Comparison of ENCODE assay signal across 10 cellular contexts in genomic region chr3:49690856-49691255, GRCh38. TPM values are rescaled to one million over a fixed set of nuclear protein-coding genes. Genes with fewer than 3 reads are reported as not detected.
DNase-seq lines count a peak whose midpoint lies in the region; ATAC-seq and TF ChIP-seq lines count a peak whose summit lies in the region.
"Not testable (repeated sequence)": the region's sequence is repeated elsewhere in the genome, so short reads cannot be mapped to it uniquely, and the experiment has no call there.
"Had no signal": no experiment of that assay in that cellular context is flagged by ENCODE, and none has a peak within 500 bp of the region (broad histone marks: within the 10 kb centered on the region; RNA-seq: fewer than 3 reads in every experiment).

No MANE protein-coding gene starts in this region.

- H3K4me2 ChIP-seq in BLaER1 (peak overlapping the region; percentile 77), HCT116 (ENCODE audit: low read length) (peak overlapping the region; percentile 87), SK-N-SH (peak overlapping the region; percentile 83), fibroblast of lung (ENCODE audit: extremely low read depth, insufficient read depth, low read length) (peak overlapping the region; percentile 25)

- H3K4me3 Mint-ChIP-seq in activated CD8-positive, alpha-beta T cell treated with anti-CD3 and anti-CD28 coated beads, Interleukin-2, amount 10 ng/mL, durations not matched to agents 7 days and 5 days = peak overlapping the region; percentile 97
- H3K4me3 Mint-ChIP-seq in activated naive CD8-positive, alpha-beta T cell treated with anti-CD3 and anti-CD28 coated beads, Interleukin-2, amount 50 U/mL, for 24 hours = peak overlapping the region; percentile 96
- peak overlapping the region; percentile 99 for H3K4me3 Mint-ChIP-seq in natural killer cell

- not testable (repeated sequence) for H3K9me3 Mint-ChIP-seq in activated CD8-positive, alpha-beta T cell treated with anti-CD3 and anti-CD28 coated beads, Interleukin-2, amount 10 ng/mL, durations not matched to agents 7 days and 5 days (ENCODE audit: insufficient read depth); activated naive CD8-positive, alpha-beta T cell treated with anti-CD3 and anti-CD28 coated beads, Interleukin-2, amount 50 U/mL, for 24 hours; natural killer cell

- POLR2A ChIA-PET in HCT116 (lab: Charles Lee); SK-N-SH (lab: Yijun Ruan, JAX); activated CD8-positive, alpha-beta T cell treated with anti-CD3 and anti-CD28 coated beads, Interleukin-2, amount 10 ng/mL, durations not matched to agents 7 days and 5 days (lab: Charles Lee): not testable (repeated sequence)

- H3K27me3 ChIP-seq in BLaER1; HCT116 (ENCODE audit: insufficient read depth, low read length); SK-N-SH (ENCODE audit: insufficient read depth); fibroblast of lung (ENCODE audit: control insufficient read depth, insufficient read depth, low read length); skeletal muscle tissue (ENCODE audit: control insufficient read depth in 3 of 3, insufficient read depth in 3 of 3, low read length in 3 of 3): not testable (repeated sequence)

- TF ChIP-seq CTCF in HCT116 (IDR thresholded peaks at IDR 0.05 in 2 of 3, conservative IDR thresholded peaks at IDR 0.05 in 1 of 3; ENCODE audit: borderline replicate concordance in 1 of 3, insufficient read depth in 1 of 3, low read depth in 2 of 3, low read length in 2 of 3); SK-N-SH (IDR thresholded peaks at IDR 0.05); fibroblast of lung (conservative IDR thresholded peaks at IDR 0.05 in 1 of 2, IDR thresholded peaks at IDR 0.05 in 1 of 2; ENCODE audit: low read depth in 1 of 2, low read length in 2 of 2); natural killer cell (IDR thresholded peaks at IDR 0.05): not testable (repeated sequence)

- not testable (repeated sequence) for H3K9me2 ChIP-seq in HCT116 (ENCODE audit: insufficient read depth); SK-N-SH

- H3K9me3 ChIP-seq in BLaER1; HCT116 (ENCODE audit: control insufficient read depth in 1 of 2, insufficient read depth in 1 of 2, low read depth in 1 of 2, low read length in 2 of 2); SK-N-SH; fibroblast of lung (ENCODE audit: control insufficient read depth, insufficient read depth, low read depth, low read length); skeletal muscle tissue (ENCODE audit: control insufficient read depth in 3 of 3, low read length in 3 of 3): not testable (repeated sequence)

- not testable (repeated sequence) for TF ChIP-seq RAD21 in HCT116 (IDR thresholded peaks at IDR 0.05; ENCODE audit: low read depth); SK-N-SH (IDR thresholded peaks at IDR 0.05; ENCODE audit: low read length)

- RAD21 ChIA-PET in HCT116 (lab: Charles Lee; ENCODE audit: low non-redundant PET in 1 of 2, low total read pairs in 2 of 2, uncharacterized antibody in 2 of 2, unreplicated experiment in 2 of 2) = not testable (repeated sequence)

- not testable (repeated sequence) for H3K36me3 ChIP-seq in BLaER1; HCT116 (ENCODE audit: control insufficient read depth in 1 of 2, insufficient read depth in 2 of 2, low read length in 2 of 2); SK-N-SH (replicated peaks in 1 of 2; ENCODE audit: control insufficient read depth in 1 of 2, insufficient read depth in 2 of 2, low read length in 1 of 2); fibroblast of lung (ENCODE audit: control insufficient read depth, insufficient read depth, low read length); skeletal muscle tissue (ENCODE audit: control insufficient read depth in 3 of 3, insufficient read depth in 3 of 3, low read length in 3 of 3)

- H3F3A ChIP-seq in SK-N-SH (replicated peaks; ENCODE audit: insufficient read depth) = not testable (repeated sequence)

- H3K4me3 ChIP-seq in BLaER1; SK-N-SH (ENCODE audit: low read depth in 2 of 2, low read length in 1 of 2); fibroblast of lung (replicated peaks in 1 of 4; ENCODE audit: control extremely low read depth in 1 of 4, insufficient read depth in 1 of 4, low read depth in 3 of 4, low read length in 4 of 4): not testable (repeated sequence)
- H3K4me3 ChIP-seq in HCT116 (replicated peaks in 1 of 2; ENCODE audit: low read depth in 1 of 2, low read length in 2 of 2) (peak overlapping the region; percentile 89 to 97; a peak in 3 of 4 replicates), skeletal muscle tissue (ENCODE audit: low read length in 3 of 3) (peak overlapping the region in 2 of 3 donors; percentile 27 to 97)

- not testable (repeated sequence) for H3K36me3 Mint-ChIP-seq in activated CD8-positive, alpha-beta T cell treated with anti-CD3 and anti-CD28 coated beads, Interleukin-2, amount 10 ng/mL, durations not matched to agents 7 days and 5 days (ENCODE audit: low read depth); activated naive CD8-positive, alpha-beta T cell treated with anti-CD3 and anti-CD28 coated beads, Interleukin-2, amount 50 U/mL, for 24 hours (ENCODE audit: low read depth); natural killer cell

- H3K4me1 ChIP-seq in BLaER1 (peaks cover 24% of the 10 kb centered on the region), HCT116 (ENCODE audit: control insufficient read depth in 1 of 2, insufficient read depth in 2 of 2, low read length in 2 of 2) (peaks cover 4 to 14% of the 10 kb centered on the region in 2 experiments; a peak in 3 of 4 replicates), SK-N-SH (ENCODE audit: control insufficient read depth in 1 of 2, insufficient read depth in 2 of 2, low read depth in 1 of 2, low read length in 1 of 2) (peaks cover 5 to 27% of the 10 kb centered on the region in 2 experiments; a peak in 2 of 4 replicates), skeletal muscle tissue (ENCODE audit: control insufficient read depth in 3 of 3, insufficient read depth in 3 of 3, low read length in 3 of 3) (peaks cover 43 to 65% (median 53%) of the 10 kb centered on the region in 3 donors)
- H3K4me1 ChIP-seq in fibroblast of lung (ENCODE audit: control insufficient read depth, extremely low read depth, insufficient read depth, low read length) = not testable (repeated sequence)

- not testable (repeated sequence) for TF ChIP-seq EP300 in SK-N-SH (IDR thresholded peaks at IDR 0.05; ENCODE audit: borderline replicate concordance in 1 of 2, low read depth in 1 of 2, low read length in 1 of 2)

- CTCF ChIA-PET in HCT116 (lab: Charles Lee) = not testable (repeated sequence)
- CTCF ChIA-PET in SK-N-SH (lab: Yijun Ruan, JAX) = interaction anchor here (0.7 to 0.8 kb wide), 2 partner anchors 10 to 151 kb away, joined by 3 read pairs; no protein-coding TSS in a partner anchor
- CTCF ChIA-PET in activated CD8-positive, alpha-beta T cell treated with anti-CD3 and anti-CD28 coated beads, Interleukin-2, amount 10 ng/mL, durations not matched to agents 7 days and 5 days (lab: Charles Lee) = interaction anchor here (0.6 kb wide), 1 partner anchor 11 kb away, joined by 3 read pairs; no protein-coding TSS in a partner anchor

- H3K4me1 Mint-ChIP-seq in activated CD8-positive, alpha-beta T cell treated with anti-CD3 and anti-CD28 coated beads, Interleukin-2, amount 10 ng/mL, durations not matched to agents 7 days and 5 days (ENCODE audit: low read depth) = peaks cover 36% of the 10 kb centered on the region
- H3K4me1 Mint-ChIP-seq in activated naive CD8-positive, alpha-beta T cell treated with anti-CD3 and anti-CD28 coated beads, Interleukin-2, amount 50 U/mL, for 24 hours = peaks cover 38% of the 10 kb centered on the region
- peaks cover 35 to 46% of the 10 kb centered on the region in 2 donors for H3K4me1 Mint-ChIP-seq in natural killer cell

- not testable (repeated sequence) for DNase-seq in HCT116 (ENCODE audit: low read depth, low spot score); SK-N-SH; activated CD8-positive, alpha-beta T cell treated with anti-CD3 and anti-CD28 coated beads, Interleukin-2, amount 10 ng/mL, durations not matched to agents 7 days and 5 days; activated naive CD8-positive, alpha-beta T cell treated with anti-CD3 and anti-CD28 coated beads, Interleukin-2, amount 50 U/mL, for 24 hours; fibroblast of lung (ENCODE audit: low read depth in 2 of 2); natural killer cell

- H3K9ac ChIP-seq in BLaER1 (peak overlapping the region; percentile 96; the same call in 1 of the 2 replicates), skeletal muscle tissue (ENCODE audit: low read depth in 1 of 3, low read length in 3 of 3) (peak overlapping the region in 1 of 3 donors; percentile 97)
- not testable (repeated sequence) for H3K9ac ChIP-seq in HCT116 (ENCODE audit: low read length); SK-N-SH; fibroblast of lung (ENCODE audit: insufficient read depth, low read length)

- not testable (repeated sequence) for H2AFZ ChIP-seq in HCT116 (ENCODE audit: low read depth, low read length, poor library complexity, severe bottlenecking); SK-N-SH (ENCODE audit: low read depth); fibroblast of lung (ENCODE audit: low read length)

- not testable (repeated sequence) for H3K27ac ChIP-seq in BLaER1; HCT116 (ENCODE audit: low read depth, low read length); SK-N-SH (ENCODE audit: low read depth in 2 of 2, low read length in 1 of 2); fibroblast of lung (ENCODE audit: insufficient read depth, low read length); skeletal muscle tissue (ENCODE audit: low read depth, low read length)

- H3K27ac Mint-ChIP-seq in activated CD8-positive, alpha-beta T cell treated with anti-CD3 and anti-CD28 coated beads, Interleukin-2, amount 10 ng/mL, durations not matched to agents 7 days and 5 days; activated naive CD8-positive, alpha-beta T cell treated with anti-CD3 and anti-CD28 coated beads, Interleukin-2, amount 50 U/mL, for 24 hours: not testable (repeated sequence)
- peak overlapping the region in 1 of 2 donors; percentile 96 for H3K27ac Mint-ChIP-seq in natural killer cell

- intact Hi-C loops in HCT116 (cut with micrococcal nuclease); natural killer cell (cut with micrococcal nuclease): not testable (repeated sequence)

- not testable (repeated sequence) for ATAC-seq in HCT116; activated CD8-positive, alpha-beta T cell treated with anti-CD3 and anti-CD28 coated beads, Interleukin-2, amount 10 ng/mL, durations not matched to agents 7 days and 5 days; activated naive CD8-positive, alpha-beta T cell treated with anti-CD3 and anti-CD28 coated beads, Interleukin-2, amount 50 U/mL, for 24 hours; natural killer cell

- H3K27me3 Mint-ChIP-seq in activated CD8-positive, alpha-beta T cell treated with anti-CD3 and anti-CD28 coated beads, Interleukin-2, amount 10 ng/mL, durations not matched to agents 7 days and 5 days (ENCODE audit: low read depth); activated naive CD8-positive, alpha-beta T cell treated with anti-CD3 and anti-CD28 coated beads, Interleukin-2, amount 50 U/mL, for 24 hours; natural killer cell (ENCODE audit: low read depth in 2 of 2): not testable (repeated sequence)

- 86% methylated on average over 3 of the region's 3 CpGs for WGBS in SK-N-SH (ENCODE audit: low lambda C conversion rate)

- peaks cover 27% of the 10 kb centered on the region for H4K20me1 ChIP-seq in BLaER1
- not testable (repeated sequence) for H4K20me1 ChIP-seq in HCT116 (ENCODE audit: insufficient read depth); SK-N-SH (ENCODE audit: insufficient read depth); fibroblast of lung (ENCODE audit: control insufficient read depth, extremely low read depth, insufficient read depth, low read length)

- H3K79me2 ChIP-seq in HCT116 (ENCODE audit: insufficient read depth, low read length) (peaks cover 17% of the 10 kb centered on the region), SK-N-SH (ENCODE audit: insufficient read depth) (peaks cover 28% of the 10 kb centered on the region), fibroblast of lung (ENCODE audit: control insufficient read depth, insufficient read depth, low read length) (peaks cover 13% of the 10 kb centered on the region)

- not testable (repeated sequence) for TF ChIP-seq POLR2A in HCT116 (IDR thresholded peaks at IDR 0.05; ENCODE audit: borderline replicate concordance, extremely low read depth, insufficient read depth, insufficient read length)

- not testable (repeated sequence) for BruUV-seq in HCT116 (replicated peaks; lab: Mats Ljungman, UMichigan)

RNA-seq across cellular contexts. Expression of gene RNF123, which starts 1.5 kb away (rescaled TPM):
- total RNA-seq in HCT116 (2021; ENCODE audit: unreplicated experiment) (71.9 TPM), fibroblast of lung (19.5 and 27.1 TPM in 2 replicates), natural killer cell (10 to 100 TPM; 48.5 to 58.7 (median 55.6) TPM), skeletal muscle tissue (31.3 TPM)
- 49.7 and 51.5 TPM in 2 replicates for polyA plus RNA-seq in HCT116 (2012)
- polyA plus RNA-seq in SK-N-SH (2012; rRNA removed) (48.1 and 53.3 TPM in 2 replicates), fibroblast of lung (16.5 and 21.8 TPM in 2 replicates)
- 15.5 and 21.9 TPM in 2 replicates for polyA plus RNA-seq in SK-N-SH (2012; cell fraction: cytosol; rRNA removed)
- 151 and 186 TPM in 2 replicates for polyA plus RNA-seq in SK-N-SH (2012; cell fraction: nucleus; rRNA removed)
- 10 to 100 TPM; 36.3 to 45.8 TPM for total RNA-seq in activated CD8-positive, alpha-beta T cell treated with anti-CD3 and anti-CD28 coated beads, Interleukin-2, amount 10 ng/mL, durations not matched to agents 7 days and 5 days
- 22.2 and 24.0 TPM in 2 replicates for polyA plus RNA-seq in fibroblast of lung (2012)
- polyA minus RNA-seq in fibroblast of lung (ENCODE audit: low replicate concordance) = 70.8 and 71.8 TPM in 2 replicates

RNA-seq across cellular contexts. Expression of gene MST1, which starts 1.6 kb away (rescaled TPM):
- 15.4 TPM for total RNA-seq in HCT116 (2021; ENCODE audit: unreplicated experiment)
- 11.6 and 11.8 TPM in 2 replicates for polyA plus RNA-seq in HCT116 (2012)
- polyA plus RNA-seq in SK-N-SH (2012; rRNA removed) = 35.1 and 46.3 TPM in 2 replicates
- polyA plus RNA-seq in SK-N-SH (2012; cell fraction: cytosol; rRNA removed) = 2.8 and 4.5 TPM in 2 replicates
- polyA plus RNA-seq in SK-N-SH (2012; cell fraction: nucleus; rRNA removed) = 411 and 496 TPM in 2 replicates
- total RNA-seq in activated CD8-positive, alpha-beta T cell treated with anti-CD3 and anti-CD28 coated beads, Interleukin-2, amount 10 ng/mL, durations not matched to agents 7 days and 5 days = 1 to 10 TPM; 3.8 to 4.7 TPM
- total RNA-seq in fibroblast of lung = 5.1 and 6.6 TPM in 2 replicates
- polyA plus RNA-seq in fibroblast of lung = 3.5 and 4.0 TPM in 2 replicates
- polyA plus RNA-seq in fibroblast of lung (2012) = 2.7 and 4.4 TPM in 2 replicates
- 0.71 and 3.9 TPM in 2 replicates for polyA minus RNA-seq in fibroblast of lung (ENCODE audit: low replicate concordance)
- total RNA-seq in natural killer cell = 10 to 100 TPM in 2 of 3 donors, 1 to 10 TPM in 1; 9.5 to 19.1 (median 15.2) TPM
- 1.6 TPM for total RNA-seq in skeletal muscle tissue

RNA-seq across cellular contexts. Expression of gene APEH, which starts 16.7 kb away (rescaled TPM):
- total RNA-seq in HCT116 (2021; ENCODE audit: unreplicated experiment) = 246 TPM
- polyA plus RNA-seq in HCT116 (2012) = 185 and 207 TPM in 2 replicates
- polyA plus RNA-seq in SK-N-SH (2012; rRNA removed) = 112 and 122 TPM in 2 replicates
- 61.5 and 82.7 TPM in 2 replicates for polyA plus RNA-seq in SK-N-SH (2012; cell fraction: cytosol; rRNA removed)
- polyA plus RNA-seq in SK-N-SH (2012; cell fraction: nucleus; rRNA removed) = 196 and 200 TPM in 2 replicates
- total RNA-seq in activated CD8-positive, alpha-beta T cell treated with anti-CD3 and anti-CD28 coated beads, Interleukin-2, amount 10 ng/mL, durations not matched to agents 7 days and 5 days = 100 to 1,000 TPM; 179 to 192 TPM
- total RNA-seq in fibroblast of lung = 110 and 137 TPM in 2 replicates
- polyA plus RNA-seq in fibroblast of lung = 52.6 and 75.7 TPM in 2 replicates
- 83.9 and 131 TPM in 2 replicates for polyA plus RNA-seq in fibroblast of lung (2012)
- polyA minus RNA-seq in fibroblast of lung (ENCODE audit: low replicate concordance) = 184 and 328 TPM in 2 replicates
- 10 to 100 TPM; 62.8 to 95.7 (median 77.5) TPM for total RNA-seq in natural killer cell
- total RNA-seq in skeletal muscle tissue = 75.2 TPM

RNA-seq across cellular contexts. Expression of gene AMIGO3, which starts 28.6 kb away (rescaled TPM):
- total RNA-seq in HCT116 (2021; ENCODE audit: unreplicated experiment) = 0.32 TPM
- polyA plus RNA-seq in HCT116 (2012) = 1.1 and 1.3 TPM in 2 replicates
- polyA plus RNA-seq in SK-N-SH (2012; rRNA removed) = 1.1 and 1.2 TPM in 2 replicates
- polyA plus RNA-seq in SK-N-SH (2012; cell fraction: cytosol; rRNA removed) = 0.66 TPM in 1 of 2 replicates, not detected in the other
- 5.8 and 6.5 TPM in 2 replicates for polyA plus RNA-seq in SK-N-SH (2012; cell fraction: nucleus; rRNA removed)
- 1 to 10 TPM in 1 of 2 experiments, under 1 TPM in 1; 0.95 to 2.0 TPM for total RNA-seq in activated CD8-positive, alpha-beta T cell treated with anti-CD3 and anti-CD28 coated beads, Interleukin-2, amount 10 ng/mL, durations not matched to agents 7 days and 5 days
- total RNA-seq in fibroblast of lung = under 0.01 and 0.33 TPM in 2 replicates
- 0.17 TPM in 1 of 2 replicates, not detected in the other for polyA plus RNA-seq in fibroblast of lung
- 0.43 and 0.73 TPM in 2 replicates for polyA plus RNA-seq in fibroblast of lung (2012)
- not detected in 2 replicates for polyA minus RNA-seq in fibroblast of lung (ENCODE audit: low replicate concordance)
- 1 to 10 TPM in 2 of 3 donors, not detected in 1; 1.3 to 1.9 TPM for total RNA-seq in natural killer cell
- under 0.01 TPM for total RNA-seq in skeletal muscle tissue
- total RNA-seq: endothelial cell of umbilical vein, left lobe of liver had no signal

RNA-seq across cellular contexts. Expression of gene GMPPB, which starts 32.9 kb away (rescaled TPM):
- total RNA-seq in HCT116 (2021; ENCODE audit: unreplicated experiment) = 24.1 TPM
- 18.6 and 26.6 TPM in 2 replicates for polyA plus RNA-seq in HCT116 (2012)
- 25.1 and 28.3 TPM in 2 replicates for polyA plus RNA-seq in SK-N-SH (2012; rRNA removed)
- polyA plus RNA-seq in SK-N-SH (2012; cell fraction: cytosol; rRNA removed) = 9.2 and 16.1 TPM in 2 replicates
- 47.8 and 50.9 TPM in 2 replicates for polyA plus RNA-seq in SK-N-SH (2012; cell fraction: nucleus; rRNA removed)
- total RNA-seq in activated CD8-positive, alpha-beta T cell treated with anti-CD3 and anti-CD28 coated beads, Interleukin-2, amount 10 ng/mL, durations not matched to agents 7 days and 5 days = 10 to 100 TPM; 50.4 to 53.0 TPM
- 13.6 and 14.4 TPM in 2 replicates for total RNA-seq in fibroblast of lung
- 13.7 and 18.3 TPM in 2 replicates for polyA plus RNA-seq in fibroblast of lung
- 20.5 and 36.0 TPM in 2 replicates for polyA plus RNA-seq in fibroblast of lung (2012)
- 38.8 and 48.3 TPM in 2 replicates for polyA minus RNA-seq in fibroblast of lung (ENCODE audit: low replicate concordance)
- total RNA-seq in natural killer cell = 10 to 100 TPM; 24.1 to 28.9 (median 27.5) TPM
- total RNA-seq in skeletal muscle tissue = 9.9 TPM

Comparison
In these comparisons a context has a peak if more than half of its experiments do, and no peak if none do; other contexts are left out.
1. H3K4me2 ChIP-seq: peak in every context shown above with its lines; median percentile 87 in HCT116; 83 in SK-N-SH; 77 in BLaER1; 25 in fibroblast of lung.